ENCODE assay signal across 21 cellular contexts in genomic region chr9:121876212-121876611, GRCh38.
"Had no signal": no experiment of that assay in that cellular context is flagged by ENCODE, and none has a peak within 500 bp of the region (broad histone marks: within the 10 kb centered on the region; RNA-seq: fewer than 3 reads in every experiment).

No MANE protein-coding gene starts in this region.

- H3K27me3 Mint-ChIP-seq: T-helper 17 cell had no signal

- H3K9me3 ChIP-seq: ascending aorta, breast epithelium, esophagus squamous epithelium, prostate gland, right lobe of liver, testis had no signal

- H3K27me3 ChIP-seq: ascending aorta, breast epithelium, esophagus squamous epithelium, right lobe of liver, testis had no signal

- H3K9me3 Mint-ChIP-seq: stimulated activated effector memory CD8-positive, alpha-beta T cell treated with anti-CD3 and anti-CD28 coated beads, Interleukin-12 subunit alpha, Interleukin-12 subunit beta, amount 100 ng/mL, for 72 hours; type B pancreatic cell had no signal

- H2AFZ ChIP-seq: hepatocyte had no signal

- DNase-seq: activated CD4-positive, alpha-beta T cell treated with anti-CD3 and anti-CD28 coated beads for 1 hour; activated CD8-positive, alpha-beta memory T cell treated with anti-CD3 and anti-CD28 coated beads for 24 hours; activated CD8-positive, alpha-beta memory T cell treated with anti-CD3 and anti-CD28 coated beads, Interleukin-2, amount 50 U/mL, for 48 hours; activated effector memory CD4-positive, alpha-beta T cell treated with Interleukin-2 at 50 U/mL for 16 hours; activated naive CD4-positive, alpha-beta T cell treated with anti-CD3 and anti-CD28 coated beads, Interleukin-2, amount 50 U/mL, for 16 hours; activated T-cell treated with anti-CD3 and anti-CD28 coated beads, Interleukin-2, amount 50 U/mL, for 48 hours; effector CD8-positive, alpha-beta T cell; esophagus squamous epithelium; right lobe of liver; stimulated activated CD4-positive, alpha-beta T cell treated with anti-CD3 and anti-CD28 coated beads, Interleukin-4, amount 100 ng/mL, for 1 hour; T-helper 17 cell; testis had no signal

- H3K79me2 ChIP-seq: hepatocyte had no signal

- H3K4me3 Mint-ChIP-seq: stimulated activated effector memory CD8-positive, alpha-beta T cell treated with anti-CD3 and anti-CD28 coated beads, Interleukin-12 subunit alpha, Interleukin-12 subunit beta, amount 100 ng/mL, for 72 hours; T-helper 17 cell; type B pancreatic cell had no signal

- H3K36me3 ChIP-seq: ascending aorta, breast epithelium, esophagus squamous epithelium, prostate gland, right lobe of liver had no signal

- H3K4me2 ChIP-seq: hepatocyte had no signal

- H3K27ac ChIP-seq: ascending aorta, breast epithelium, esophagus squamous epithelium, hepatocyte, prostate gland, right lobe of liver, testis, VCaP had no signal

- H3K27ac Mint-ChIP-seq: stimulated activated effector memory CD8-positive, alpha-beta T cell treated with anti-CD3 and anti-CD28 coated beads, Interleukin-12 subunit alpha, Interleukin-12 subunit beta, amount 100 ng/mL, for 72 hours; T-helper 17 cell; type B pancreatic cell had no signal

- H3K4me1 Mint-ChIP-seq: stimulated activated effector memory CD8-positive, alpha-beta T cell treated with anti-CD3 and anti-CD28 coated beads, Interleukin-12 subunit alpha, Interleukin-12 subunit beta, amount 100 ng/mL, for 72 hours; T-helper 17 cell had no signal

- H3K4me3 ChIP-seq: ascending aorta, breast epithelium, esophagus squamous epithelium, hepatocyte, prostate gland, right lobe of liver, smooth muscle cell, testis had no signal

- H3K36me3 Mint-ChIP-seq: stimulated activated effector memory CD8-positive, alpha-beta T cell treated with anti-CD3 and anti-CD28 coated beads, Interleukin-12 subunit alpha, Interleukin-12 subunit beta, amount 100 ng/mL, for 72 hours; type B pancreatic cell had no signal

- H3K4me1 ChIP-seq: breast epithelium, esophagus squamous epithelium, prostate gland, right lobe of liver, testis had no signal

- ATAC-seq: left lobe of liver; right lobe of liver; stimulated activated effector memory CD8-positive, alpha-beta T cell treated with anti-CD3 and anti-CD28 coated beads, Interleukin-12 subunit alpha, Interleukin-12 subunit beta, amount 100 ng/mL, for 72 hours; T-helper 17 cell had no signal
